8 cellular contexts compared by ENCODE assay signal in genomic region chr2:172084734-172085459, GRCh38. TPM values are rescaled to one million over a fixed set of nuclear protein-coding genes. Genes with fewer than 3 reads are reported as not detected.
DNase-seq lines count a peak whose midpoint lies in the region; ATAC-seq, FAIRE-seq and TF ChIP-seq lines count a peak whose summit lies in the region.

No MANE protein-coding gene starts in this region.

- H4K20me1 ChIP-seq in endothelial cell of umbilical vein (replicated peaks; ENCODE audit: control insufficient read depth, extremely low read depth, insufficient read depth, low read length): no peaks in the 10 kb centered on the region

- H3K9ac ChIP-seq in endothelial cell of umbilical vein (replicated peaks; ENCODE audit: extremely low read depth, insufficient read depth, low read length): no peak overlapping the region

- in situ Hi-C loops in GM18951 (cut with MboI; ENCODE audit: low sequenced_read_pairs, unreplicated experiment): no loop called here

- CTCF ChIA-PET in endothelial cell of umbilical vein (lab: Charles Lee): interaction anchor here (0.6 to 2.7 kb wide), 7 partner anchors 11 to 328 kb away, joined by 3 to 12 read pairs (median 5); partner anchors contain the start of gene DLX2

- no peaks in the 10 kb centered on the region for H3K36me3 ChIP-seq in WERI-Rb-1
- H3K36me3 ChIP-seq in endothelial cell of umbilical vein (ENCODE audit: control insufficient read depth in 2 of 2, extremely low read depth in 1 of 2, insufficient read depth in 2 of 2, low read length in 2 of 2): no peaks in the 10 kb centered on the region
- no peaks in the 10 kb centered on the region for H3K36me3 ChIP-seq in mesodermal cell (ENCODE audit: control insufficient read depth, insufficient read depth, low read length)
- no peaks in the 10 kb centered on the region for H3K36me3 ChIP-seq in suprapubic skin

- H3K27ac ChIP-seq in WERI-Rb-1 (no peak overlapping the region), endothelial cell of umbilical vein (ENCODE audit: insufficient read depth, low read depth, low read length) (no peak overlapping the region), mesodermal cell (ENCODE audit: low read depth, low read length, severe bottlenecking) (no peak overlapping the region), suprapubic skin (no peak overlapping the region)

- peak; percentile 91 for ATAC-seq in HG03108 (IDR thresholded peaks at IDR 0.05; ENCODE audit: unreplicated experiment)

- H2AFZ ChIP-seq in endothelial cell of umbilical vein (ENCODE audit: low read depth, low read length): peak overlapping the region; percentile 80

- peaks cover 20% of the 10 kb centered on the region for H3K4me1 ChIP-seq in endothelial cell of umbilical vein (ENCODE audit: control insufficient read depth, extremely low read depth, insufficient read depth, low read length)
- H3K4me1 ChIP-seq in mesodermal cell (ENCODE audit: control insufficient read depth, insufficient read depth, low read length, poor library complexity, severe bottlenecking): peaks cover 5% of the 10 kb centered on the region
- H3K4me1 ChIP-seq in suprapubic skin: peaks cover 58% of the 10 kb centered on the region

- peak; percentile 96 for FAIRE-seq in endothelial cell of umbilical vein (lab: Jason Lieb, UNC)

- H3K79me2 ChIP-seq in endothelial cell of umbilical vein (ENCODE audit: control insufficient read depth, insufficient read depth, low read length): no peaks in the 10 kb centered on the region

- WGBS in mesodermal cell (ENCODE audit: insufficient coverage in 2 of 2), 2 experiments: 0 to 1% methylated on average over 34 to 72 of the region's 74 CpGs
- under 1% methylated on average over 34 of the region's 74 CpGs for WGBS in suprapubic skin

- TF ChIP-seq CTCF in WERI-Rb-1 (IDR thresholded peaks at IDR 0.05; ENCODE audit: low read depth, low read length) (no peak), endothelial cell of umbilical vein (IDR thresholded peaks at IDR 0.05; ENCODE audit: extremely low read depth in 1 of 2, insufficient read depth in 1 of 2, low read depth in 1 of 2, low read length in 2 of 2) (no peak), suprapubic skin (IDR thresholded peaks at IDR 0.05) (no peak)

- H3K4me3 ChIP-seq in WERI-Rb-1 (ENCODE audit: low read depth, low read length): peak overlapping the region; percentile 65
- peak overlapping the region; percentile 26 to 40 (median 30) for H3K4me3 ChIP-seq in endothelial cell of umbilical vein (replicated peaks in 1 of 3; ENCODE audit: insufficient read depth in 1 of 3, low read depth in 1 of 3, low read length in 3 of 3)
- peak overlapping the region; percentile 46 for H3K4me3 ChIP-seq in mesodermal cell (ENCODE audit: extremely low read depth, insufficient read depth, low read length, poor library complexity, severe bottlenecking)
- peak overlapping the region; percentile 59 for H3K4me3 ChIP-seq in suprapubic skin

- TF ChIP-seq POLR2A in GM18951 (IDR thresholded peaks at IDR 0.05; ENCODE audit: extremely low read depth, insufficient read depth, insufficient read length): peak; percentile 61
- TF ChIP-seq POLR2A in endothelial cell of umbilical vein (IDR thresholded peaks at IDR 0.05; ENCODE audit: low read depth, low read length): no peak
- TF ChIP-seq POLR2A in suprapubic skin (IDR thresholded peaks at IDR 0.05): no peak

- no peaks in the 10 kb centered on the region for H3K9me1 ChIP-seq in endothelial cell of umbilical vein (replicated peaks; ENCODE audit: control insufficient read depth, extremely low read depth, insufficient read depth, low read length)

- POLR2A ChIA-PET in endothelial cell of umbilical vein (lab: Charles Lee): no interaction called here

- H3K4me2 ChIP-seq in endothelial cell of umbilical vein (ENCODE audit: insufficient read depth, low read length): peak overlapping the region; percentile 68

- H3K9me3 ChIP-seq in WERI-Rb-1 (ENCODE audit: severe bottlenecking) (peaks cover 7% of the 10 kb centered on the region), endothelial cell of umbilical vein (replicated peaks; ENCODE audit: control insufficient read depth, insufficient read depth, low read length) (no peaks in the 10 kb centered on the region), mesodermal cell (ENCODE audit: control insufficient read depth, low read length) (no peaks in the 10 kb centered on the region), suprapubic skin (no peaks in the 10 kb centered on the region)

- peak; percentile 89 for DNase-seq in COLO829 (ENCODE audit: low spot score)
- DNase-seq in NCI-H2196 (lab: John Stamatoyannopoulos, UW; ENCODE audit: unreplicated experiment): peak; percentile 94
- peak; percentile 88 for DNase-seq in WERI-Rb-1
- peak; percentile 83 for DNase-seq in endothelial cell of umbilical vein (ENCODE audit: low read depth, low spot score)
- DNase-seq in suprapubic skin (ENCODE audit: low spot score in 2 of 2): peak in 1 of 2 donors; percentile 86

- H3K27me3 ChIP-seq in WERI-Rb-1 (ENCODE audit: insufficient read depth, low read depth, severe bottlenecking) (peaks cover 58% of the 10 kb centered on the region), endothelial cell of umbilical vein (ENCODE audit: control insufficient read depth in 2 of 2, insufficient read depth in 2 of 2, low read length in 2 of 2) (peaks cover 92 to 100% of the 10 kb centered on the region in 2 experiments), suprapubic skin (peaks cover 100% of the 10 kb centered on the region)

- BruUV-seq in endothelial cell of umbilical vein (replicated peaks; lab: Mats Ljungman, UMichigan): no TSS peak

- TF ChIP-seq EP300 in suprapubic skin (IDR thresholded peaks at IDR 0.05): no peak

- intact Hi-C loops in endothelial cell of umbilical vein (cut with micrococcal nuclease): loop anchor here (1.0 to 2.0 kb wide), 3 partner anchors 8 to 162 kb away; partner anchors contain the start of genes DLX2 and HAT1

- dilution Hi-C loops in endothelial cell of umbilical vein (cut with MboI; ENCODE audit: extremely low pct_ligation_motif_present, low sequenced_read_pairs): no loop called here

TF ChIP-seq in endothelial cell of umbilical vein, 7 proteins besides CTCF, POLR2A, EP300 and RAD21:
- TF ChIP-seq EZH2 (IDR thresholded peaks at IDR 0.05; ENCODE audit: borderline replicate concordance, low read depth, low read length, severe bottlenecking) (peak; percentile 40), FOS (IDR thresholded peaks at IDR 0.05; ENCODE audit: borderline replicate concordance, insufficient read depth, low read length) (no peak)

RNA-seq across cellular contexts. Expression of gene DLX1, which starts 0.4 kb away (rescaled TPM):
- not detected in 2 replicates for total RNA-seq in endothelial cell of umbilical vein
- polyA plus RNA-seq in endothelial cell of umbilical vein: 0.12 and 0.14 TPM in 2 replicates
- 0.06 and 0.09 TPM in 2 replicates for polyA plus RNA-seq in endothelial cell of umbilical vein (2011; cell fraction: cytosol; rRNA removed)
- 0.21 and 0.42 TPM in 2 replicates for polyA plus RNA-seq in endothelial cell of umbilical vein (2011; cell fraction: nucleus; rRNA removed)
- polyA plus RNA-seq in endothelial cell of umbilical vein (2012): not detected in 2 replicates
- 0.36 TPM in 1 of 2 replicates, not detected in the other for polyA minus RNA-seq in endothelial cell of umbilical vein
- polyA minus RNA-seq in endothelial cell of umbilical vein (2011; cell fraction: cytosol; rRNA and poly(A)+ RNA removed): 1.2 TPM
- not detected in 2 replicates for polyA minus RNA-seq in endothelial cell of umbilical vein (2011; cell fraction: nucleus; rRNA and poly(A)+ RNA removed)
- polyA plus RNA-seq in mesodermal cell (2013, experiment 1 of 2): 17.1 TPM
- polyA plus RNA-seq in mesodermal cell (2013, experiment 2 of 2): 13.8 TPM
- total RNA-seq in suprapubic skin: 1 to 10 TPM in 1 of 4 donors, under 1 TPM in 2, not detected in 1; 0.19 to 1.6 (median 0.44) TPM

RNA-seq across cellular contexts. Expression of gene DLX2, which starts 17.8 kb away (rescaled TPM):
- total RNA-seq in endothelial cell of umbilical vein (not detected in 2 replicates), suprapubic skin (1 to 10 TPM in 1 of 4 donors, under 1 TPM in 2, not detected in 1; 0.30 to 1.1 (median 0.42) TPM)
- not detected in 2 replicates for polyA plus RNA-seq in endothelial cell of umbilical vein
- 0.03 TPM in 1 of 2 replicates, not detected in the other for polyA plus RNA-seq in endothelial cell of umbilical vein (2011; cell fraction: cytosol; rRNA removed)
- not detected in 2 replicates for polyA plus RNA-seq in endothelial cell of umbilical vein (2011; cell fraction: nucleus; rRNA removed)
- not detected in 2 replicates for polyA plus RNA-seq in endothelial cell of umbilical vein (2012)
- polyA minus RNA-seq in endothelial cell of umbilical vein: not detected in 2 replicates
- polyA minus RNA-seq in endothelial cell of umbilical vein (2011; cell fraction: cytosol; rRNA and poly(A)+ RNA removed): 0.82 TPM
- polyA minus RNA-seq in endothelial cell of umbilical vein (2011; cell fraction: nucleus; rRNA and poly(A)+ RNA removed): not detected in 2 replicates
- 18.4 TPM for polyA plus RNA-seq in mesodermal cell (2013, experiment 1 of 2)
- polyA plus RNA-seq in mesodermal cell (2013, experiment 2 of 2): 13.4 TPM
